Comparison of ENCODE assay signal across 8 cellular contexts in the genomic region with DNA sequence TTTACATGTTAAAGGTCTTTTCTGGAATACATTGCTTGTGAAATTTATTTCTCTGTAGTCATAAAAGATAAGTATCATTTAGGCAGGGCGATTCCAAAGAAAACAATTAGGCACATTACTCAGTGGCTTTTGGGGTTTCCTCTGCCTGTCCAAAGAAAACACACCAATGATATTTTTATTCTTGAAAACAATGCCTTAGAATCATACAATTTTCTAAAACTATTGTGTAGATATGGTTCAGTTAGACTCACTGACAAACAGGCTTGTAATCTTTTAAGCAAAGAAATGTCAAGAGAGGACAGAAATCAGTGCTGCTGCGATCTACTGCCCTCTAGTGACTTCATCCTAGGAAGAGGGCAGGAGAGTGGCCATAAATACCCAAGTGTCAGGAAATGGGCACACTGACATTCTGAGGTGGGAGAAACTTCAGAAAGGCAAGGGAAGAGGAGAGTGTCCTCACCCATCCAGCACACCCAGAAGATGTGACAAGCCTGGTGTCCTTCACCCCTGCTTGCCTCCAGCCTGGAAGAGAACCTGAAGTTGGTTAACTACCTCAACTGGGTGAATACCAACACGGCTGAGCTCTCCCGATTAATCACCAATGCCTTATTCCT.
DNase-seq lines count a peak whose midpoint lies in the region; ATAC-seq, FAIRE-seq and TF ChIP-seq lines count a peak whose summit lies in the region.

No MANE protein-coding gene starts in this region.

- POLR2A ChIA-PET in CD4-positive, alpha-beta T cell (lab: Charles Lee), result interaction anchor here (1.0 to 3.8 kb wide), 3 partner anchors 21 to 269 kb away, joined by 3 to 29 read pairs (median 15); a partner anchor contains a TSS

- H3K36me3 ChIP-seq in NT2/D1 (ENCODE audit: insufficient read depth, insufficient read length, low read length) (peaks cover 47% of the 10 kb centered on the region), testis (ENCODE audit: low read depth, missing control alignments) (no peaks in the 10 kb centered on the region)

- H3K4me3 Mint-ChIP-seq in CD4-positive, alpha-beta T cell, result peak overlapping the region; percentile 50
- H3K4me3 Mint-ChIP-seq in brain (no peak overlapping the region), immature natural killer cell (peak overlapping the region in 2 of 5 donors; percentile 12 to 29)

- no peak for TF ChIP-seq POLR2A in testis (IDR thresholded peaks at IDR 0.05)

- H3K9me3 Mint-ChIP-seq in CD4-positive, alpha-beta T cell, result no peaks in the 10 kb centered on the region
- H3K9me3 Mint-ChIP-seq in brain (no peaks in the 10 kb centered on the region), immature natural killer cell (no peaks in the 10 kb centered on the region)

- DNase-seq in CD4-positive, alpha-beta T cell, result peak in 7 of 10 experiments; percentile 17 to 32 (median 23)
- no peak for DNase-seq in GM18507 (ENCODE audit: extremely low spot score, insufficient read length, low read depth)
- peak; percentile 36 for DNase-seq in NT2/D1 (ENCODE audit: low read depth, low spot score)
- peak in 2 of 3 donors; percentile 21 to 27 for DNase-seq in immature natural killer cell
- peak; percentile 36 for DNase-seq in testis
- DNase-seq in T1000 (lab: John Stamatoyannopoulos, UW), result no peak
- DNase-seq in GDM1 (lab: John Stamatoyannopoulos, UW), result no peak

- H3K9me3 ChIP-seq in CD4-positive, alpha-beta T cell (ENCODE audit: control insufficient read depth, low read length), result no peaks in the 10 kb centered on the region
- H3K9me3 ChIP-seq in NT2/D1 (ENCODE audit: insufficient read depth, low read length) (no peaks in the 10 kb centered on the region), testis (no peaks in the 10 kb centered on the region)

- WGBS in testis, 2 donors, result 68 to 81% methylated on average over 4 of the region's 4 CpGs

- peak; percentile 66 for TF ChIP-seq CTCF in CD4-positive, alpha-beta T cell (IDR thresholded peaks at IDR 0.05)
- TF ChIP-seq CTCF in brain (conservative IDR thresholded peaks at IDR 0.05) (peak; percentile 59 to 70), testis (IDR thresholded peaks at IDR 0.05) (peak in 2 of 3 experiments; percentile 36 to 37)

- CTCF ChIA-PET in CD4-positive, alpha-beta T cell (lab: Charles Lee), result interaction anchor here (0.9 to 2.2 kb wide), 3 partner anchors 10 to 561 kb away, joined by 3 to 6 read pairs (median 3); no protein-coding TSS in a partner anchor

- H3K36me3 Mint-ChIP-seq in CD4-positive, alpha-beta T cell (ENCODE audit: low read depth), result peaks cover 62% of the 10 kb centered on the region
- H3K36me3 Mint-ChIP-seq in brain (peaks cover 89% of the 10 kb centered on the region), immature natural killer cell (peaks cover 12 to 43% (median 37%) of the 10 kb centered on the region in 3 donors)

- no peak overlapping the region for H3K9ac ChIP-seq in NT2/D1 (ENCODE audit: insufficient read length, low read depth)

- ATAC-seq in CD4-positive, alpha-beta T cell (ENCODE audit: poor library complexity), result no peak

- H3K4me3 ChIP-seq in NT2/D1 (ENCODE audit: insufficient read length, low read depth), result no peak overlapping the region
- H3K4me3 ChIP-seq in testis, result no peak overlapping the region

- H3K27me3 ChIP-seq in CD4-positive, alpha-beta T cell (ENCODE audit: control insufficient read depth, insufficient read depth, low read length), result no peaks in the 10 kb centered on the region
- H3K27me3 ChIP-seq in NT2/D1 (ENCODE audit: insufficient read depth, insufficient read length) (no peaks in the 10 kb centered on the region), testis (no peaks in the 10 kb centered on the region)

- peak overlapping the region; percentile 26 for H3K27ac ChIP-seq in CD4-positive, alpha-beta T cell (ENCODE audit: low read depth, low read length)
- no peak overlapping the region for H3K27ac ChIP-seq in testis

- intact Hi-C loops in CD4-positive, alpha-beta T cell (cut with DNase I, micrococcal nuclease), result loop anchor here (1.0 to 10.0 kb wide), 7 partner anchors 69 to 571 kb away; a partner anchor contains a TSS
- intact Hi-C loops in testis (cut with DNase I; ENCODE audit: low total_unique reads), result no loop called here

- FAIRE-seq in GM18507 (lab: Jason Lieb, UNC), result peak; percentile 33

- H3K4me1 ChIP-seq in NT2/D1 (ENCODE audit: insufficient read depth, insufficient read length) (no peaks in the 10 kb centered on the region), testis (no peaks in the 10 kb centered on the region)

- H3K27ac Mint-ChIP-seq in CD4-positive, alpha-beta T cell, result peak overlapping the region; percentile 96
- H3K27ac Mint-ChIP-seq in brain, result peak overlapping the region in 3 of 5 experiments; percentile 46 to 57 (median 48)
- peak overlapping the region; percentile 37 to 82 (median 78) for H3K27ac Mint-ChIP-seq in immature natural killer cell

- peaks cover 48% of the 10 kb centered on the region for H3K4me1 Mint-ChIP-seq in CD4-positive, alpha-beta T cell (ENCODE audit: low read depth)
- H3K4me1 Mint-ChIP-seq in brain (peaks cover 6% of the 10 kb centered on the region), immature natural killer cell (peaks cover 31 to 42% of the 10 kb centered on the region in 2 donors)

- no peaks in the 10 kb centered on the region for H3K27me3 Mint-ChIP-seq in CD4-positive, alpha-beta T cell
- H3K27me3 Mint-ChIP-seq in brain (no peaks in the 10 kb centered on the region), immature natural killer cell (ENCODE audit: low read depth in 3 of 3) (peaks cover 0 to 4% (median 3%) of the 10 kb centered on the region in 3 donors)

Comparison
In these comparisons a context has a peak if more than half of its experiments do, and no peak if none do; other contexts are left out.
1. DNase-seq: peak in CD4-positive, alpha-beta T cell (7 of 10), NT2/D1 (single experiment), immature natural killer cell (2 of 3) and testis (single experiment); none in GM18507 (single experiment), T1000 (single experiment) and GDM1 (single experiment).
2. Peak in every context shown above with its lines, with median percentiles within 50 percentile points of each other: H3K27ac Mint-ChIP-seq and CTCF ChIP-seq.